Comparison of ENCODE assay signal across 8 cellular contexts in genomic region chr18:54119524-54120019, GRCh38.
DNase-seq lines count a peak whose midpoint lies in the region; ATAC-seq and TF ChIP-seq lines count a peak whose summit lies in the region.

No MANE protein-coding gene starts in this region.

- H4K91ac ChIP-seq in neuronal stem cell (ENCODE audit: low read depth, low read length, poor library complexity) = no peak overlapping the region

- H2AK5ac ChIP-seq in neuronal stem cell (ENCODE audit: low read depth, low read length) = no peak overlapping the region

- H3K4me1 ChIP-seq in neuronal stem cell (ENCODE audit: control insufficient read depth in 2 of 2, insufficient read depth in 1 of 2, low read depth in 1 of 2, low read length in 2 of 2) = peaks cover 0 to 10% of the 10 kb centered on the region in 2 donors

- no peak overlapping the region for H3K4me2 ChIP-seq in neuronal stem cell (ENCODE audit: insufficient read depth, low read length, poor library complexity, severe bottlenecking)

- H3K9ac ChIP-seq in neuronal stem cell (ENCODE audit: low read depth, low read length, poor library complexity) = no peak overlapping the region

- DNase-seq in DMS 273 (lab: John Stamatoyannopoulos, UW; ENCODE audit: unreplicated experiment) (peak; percentile 83), NCI-H2029 (lab: John Stamatoyannopoulos, UW) (peak; percentile 1), fibroblast of the aortic adventitia (ENCODE audit: low read depth) (peak; percentile 87), neuronal stem cell (ENCODE audit: low spot score) (peak; percentile 44), T-helper 9 cell (no peak)

- ATAC-seq in GM18909 (IDR thresholded peaks at IDR 0.05; ENCODE audit: poor library complexity, unreplicated experiment) = peak; percentile 96
- ATAC-seq in HG03066 (IDR thresholded peaks at IDR 0.05; ENCODE audit: low read depth, unreplicated experiment) = peak; percentile 91

- no peak overlapping the region for H2BK120ac ChIP-seq in neuronal stem cell (ENCODE audit: low read depth, low read length)

- no peaks in the 10 kb centered on the region for H3K9me3 ChIP-seq in neuronal stem cell (replicated peaks in 1 of 2; ENCODE audit: control insufficient read depth in 2 of 2, insufficient read depth in 1 of 2, low read depth in 1 of 2, low read length in 2 of 2)

- no peaks in the 10 kb centered on the region for H3K79me1 ChIP-seq in neuronal stem cell (ENCODE audit: low read depth, low read length)

- H3K18ac ChIP-seq in neuronal stem cell (ENCODE audit: low read length) = no peak overlapping the region

- H2BK5ac ChIP-seq in neuronal stem cell (ENCODE audit: low read length) = no peak overlapping the region

- no peak overlapping the region for H3K4ac ChIP-seq in neuronal stem cell (ENCODE audit: low read length)

- no peak overlapping the region for H4K8ac ChIP-seq in neuronal stem cell (ENCODE audit: low read depth, low read length)

- H3K27me3 ChIP-seq in neuronal stem cell (ENCODE audit: control insufficient read depth in 3 of 3, insufficient read depth in 3 of 3, low read depth in 1 of 3, low read length in 3 of 3) = no peaks in the 10 kb centered on the region

- no peak overlapping the region for H3K14ac ChIP-seq in neuronal stem cell (ENCODE audit: low read length)

- H3K27ac ChIP-seq in VCaP = no peak overlapping the region
- no peak overlapping the region for H3K27ac ChIP-seq in neuronal stem cell (replicated peaks; ENCODE audit: low read length)

- WGBS in neuronal stem cell (ENCODE audit: extremely low coverage in 2 of 2, insufficient read length in 2 of 2, insufficient replicate concordance in 1 of 2), 2 donors = no CpG with 5 or more reads among the region's 6 CpGs

- no peak overlapping the region for H2BK12ac ChIP-seq in neuronal stem cell (ENCODE audit: low read length)

- H3K36me3 ChIP-seq in neuronal stem cell (replicated peaks in 1 of 2; ENCODE audit: control insufficient read depth in 2 of 2, insufficient read depth in 2 of 2, low read length in 2 of 2) = no peaks in the 10 kb centered on the region

- no peak overlapping the region for H3K23ac ChIP-seq in neuronal stem cell (ENCODE audit: low read depth, low read length, poor library complexity)

- peak; percentile 86 for TF ChIP-seq CTCF in VCaP (conservative IDR thresholded peaks at IDR 0.05)
- TF ChIP-seq CTCF in fibroblast of the aortic adventitia (IDR thresholded peaks at IDR 0.05; ENCODE audit: insufficient read depth, low read length) = peak; percentile 79

- H2AFZ ChIP-seq in neuronal stem cell (ENCODE audit: low read length) = peak overlapping the region; percentile 78

- H3K4me3 ChIP-seq in fibroblast of the aortic adventitia (ENCODE audit: low read depth, low read length) (no peak overlapping the region), neuronal stem cell (ENCODE audit: low read length in 2 of 2) (no peak overlapping the region)

- no peak overlapping the region for H2BK15ac ChIP-seq in neuronal stem cell (ENCODE audit: low read length)
